In genomic region chr3:136959599-136959998, GRCh38 we compare ENCODE assay signal across 21 cellular contexts. TPM values are rescaled to one million over a fixed set of nuclear protein-coding genes. Genes with fewer than 3 reads are reported as not detected.
DNase-seq lines count a peak whose midpoint lies in the region; ATAC-seq, FAIRE-seq and TF ChIP-seq lines count a peak whose summit lies in the region.
"Had no signal": no experiment of that assay in that cellular context is flagged by ENCODE, and none has a peak within 500 bp of the region (broad histone marks: within the 10 kb centered on the region; RNA-seq: fewer than 3 reads in every experiment).

No MANE protein-coding gene starts in this region.

- no peak overlapping the region for H2AFZ ChIP-seq in osteoblast (ENCODE audit: low read length)

- H3K36me3 ChIP-seq in bronchial epithelial cell (ENCODE audit: control insufficient read depth, insufficient read depth, low read length): peaks cover 4% of the 10 kb centered on the region
- no peaks in the 10 kb centered on the region for H3K36me3 ChIP-seq in osteoblast (ENCODE audit: insufficient read depth, low read length)
- H3K36me3 ChIP-seq: Peyer's patch had no signal

- TF ChIP-seq POLR2A in A549 (IDR thresholded peaks at IDR 0.05; ENCODE audit: low read length): no peak

- CTCF ChIA-PET in A549 (lab: Yijun Ruan, JAX) (interaction anchor here (1.3 to 2.6 kb wide), 2 partner anchors 9 to 54 kb away, joined by 3 to 10 read pairs; no protein-coding TSS in a partner anchor), RWPE1 (lab: Yijun Ruan, JAX) (interaction anchor here (0.6 to 1.1 kb wide), 2 partner anchors 54 to 117 kb away, joined by 3 to 5 read pairs; no protein-coding TSS in a partner anchor)

- ATAC-seq in A549: no peak
- no peak for ATAC-seq in foreskin keratinocyte
- ATAC-seq: Right ventricle myocardium inferior had no signal

- TF ChIP-seq EP300 in A549 (IDR thresholded peaks at IDR 0.05): no peak

- H3K9me3 ChIP-seq in A549 (no peaks in the 10 kb centered on the region), osteoblast (ENCODE audit: low read depth, low read length) (no peaks in the 10 kb centered on the region)
- H3K9me3 ChIP-seq: BE2C, Peyer's patch had no signal

- DNase-seq in A549 (ENCODE audit: low read depth in 1 of 2, low spot score in 1 of 2) (no peak), RWPE1 (ENCODE audit: low spot score) (no peak), bronchial epithelial cell (ENCODE audit: low read depth) (no peak), foreskin keratinocyte (no peak), GF-D8 (lab: John Stamatoyannopoulos, UW) (no peak), NOMO-1 treated with DMSO at 0.1 percent for 48 hours (lab: John Stamatoyannopoulos, UW; ENCODE audit: unreplicated experiment) (no peak), middle frontal gyrus (ENCODE audit: extremely low spot score, low spot score) (no peak), osteoblast (ENCODE audit: insufficient read length, low spot score, missing footprints) (no peak)
- DNase-seq: BE2C, DMS79, H9, KG1, NCI-H1092 treated with DMSO at 0.1 percent for 48 hours, NCI-H1436 treated with DMSO at 0.1 percent for 48 hours, NCI-H2029, NCI-H226, NCI-H510A treated with DMSO at 0.1 percent for 48 hours, NCI-H774, Peyer's patch had no signal

- H4K20me1 ChIP-seq in osteoblast (ENCODE audit: insufficient read depth, low read length): no peaks in the 10 kb centered on the region

- H3K27me3 ChIP-seq in bronchial epithelial cell (ENCODE audit: control insufficient read depth, insufficient read depth, low read length) (no peaks in the 10 kb centered on the region), foreskin keratinocyte (no peaks in the 10 kb centered on the region), osteoblast (ENCODE audit: insufficient read depth, low read length) (no peaks in the 10 kb centered on the region)
- H3K27me3 ChIP-seq: BE2C, Peyer's patch had no signal

- H3K27ac ChIP-seq in A549 (peak overlapping the region; percentile 76 to 84; a peak in 4 of 6 replicates), RWPE1 (peak overlapping the region; percentile 97), foreskin keratinocyte (peak overlapping the region; percentile 76), osteoblast (ENCODE audit: low read depth, low read length) (no peak overlapping the region)
- H3K27ac ChIP-seq: Peyer's patch had no signal

- no peak for FAIRE-seq in A549 (lab: Jason Lieb, UNC)
- no peak for FAIRE-seq in bronchial epithelial cell (lab: Jason Lieb, UNC)
- FAIRE-seq: A204.1 had no signal

- H3K4me1 ChIP-seq in A549: peaks cover 75% of the 10 kb centered on the region
- peaks cover 20% of the 10 kb centered on the region for H3K4me1 ChIP-seq in foreskin keratinocyte
- peaks cover 26% of the 10 kb centered on the region for H3K4me1 ChIP-seq in osteoblast (ENCODE audit: insufficient read depth, low read length)
- H3K4me1 ChIP-seq: BE2C had no signal

- no peak overlapping the region for H3K4me3 ChIP-seq in A549
- H3K4me3 ChIP-seq in bronchial epithelial cell (ENCODE audit: low read depth, low read length): peak overlapping the region; percentile 59
- H3K4me3 ChIP-seq in osteoblast (ENCODE audit: insufficient read depth, low read length): no peak overlapping the region
- H3K4me3 ChIP-seq: Peyer's patch had no signal

- TF ChIP-seq RAD21 in A549 (conservative IDR thresholded peaks at IDR 0.05 in 1 of 2, IDR thresholded peaks at IDR 0.05 in 1 of 2): no peak

- POLR2A ChIA-PET in A549 (lab: Yijun Ruan, JAX): no interaction called here
- POLR2A ChIA-PET in RWPE1 (lab: Yijun Ruan, JAX; ENCODE audit: low non-redundant PET): no interaction called here

- WGBS in A549 (ENCODE audit: missing lambda C conversion rate): 92% methylated on average over 6 of the region's 6 CpGs

- H3K4me2 ChIP-seq in A549 (no peak overlapping the region; the same call in 2 of the 3 replicates), osteoblast (ENCODE audit: insufficient read depth, low read length) (no peak overlapping the region)

- TF ChIP-seq CTCF in A549 (IDR thresholded peaks at IDR 0.05): no peak
- no peak for TF ChIP-seq CTCF in RWPE1 (conservative IDR thresholded peaks at IDR 0.05; ENCODE audit: low read depth)
- no peak for TF ChIP-seq CTCF in bronchial epithelial cell (IDR thresholded peaks at IDR 0.05; ENCODE audit: insufficient read depth, low read length, severe bottlenecking)
- TF ChIP-seq CTCF in foreskin keratinocyte (conservative IDR thresholded peaks at IDR 0.05): no peak
- TF ChIP-seq CTCF in osteoblast (IDR thresholded peaks at IDR 0.05; ENCODE audit: extremely low read depth, low read depth, low read length): no peak

- no peaks in the 10 kb centered on the region for H3K79me2 ChIP-seq in osteoblast (ENCODE audit: insufficient read depth, low read length)

TF ChIP-seq in A549, 52 proteins besides CTCF, POLR2A, EP300 and RAD21:
- TF ChIP-seq ZSCAN20 (CRISPR knock-in tag; IDR thresholded peaks at IDR 0.05): no peak
- no peak for TF ChIP-seq REST (IDR thresholded peaks at IDR 0.05)
- TF ChIP-seq TP53 (CRISPR knock-in tag; IDR thresholded peaks at IDR 0.05): no peak
- no peak for TF ChIP-seq HDAC2 (IDR thresholded peaks at IDR 0.05)
- no peak for TF ChIP-seq ESRRA (IDR thresholded peaks at IDR 0.05; ENCODE audit: borderline replicate concordance, low read length)
- no peak for TF ChIP-seq E2F6 (IDR thresholded peaks at IDR 0.05; ENCODE audit: borderline replicate concordance, low read depth)

RNA-seq across cellular contexts. Expression of gene IL20RB, which starts 1.8 kb away (rescaled TPM):
- polyA plus RNA-seq in A549 (2011; rRNA removed) (6.9 and 7.3 TPM in 2 replicates), A549 (2017; fragmentation: RNase III; extraction: RNeasy Plus Mini Kit Qiagen cat#74134 plus additional on column Dnase treatment) (1.0 to 1.6 TPM (median 1.1 TPM) in 3 replicates), foreskin keratinocyte (92.1 and 110 TPM in 2 replicates)
- 0.58 and 0.63 TPM in 2 replicates for polyA plus RNA-seq in A549 (2012; cell fraction: cytosol; rRNA removed)
- polyA plus RNA-seq in A549 (2012; cell fraction: nucleus; rRNA removed): 1.3 and 2.1 TPM in 2 replicates
- polyA minus RNA-seq in A549 (2011; rRNA and poly(A)+ RNA removed): 5.3 and 7.5 TPM in 2 replicates
- total RNA-seq in bronchial epithelial cell (150 and 291 TPM in 2 replicates), foreskin keratinocyte (104 and 118 TPM in 2 replicates), osteoblast (1.2 and 1.8 TPM in 2 replicates)

Comparison
In these comparisons a context has a peak if more than half of its experiments do, and no peak if none do; other contexts are left out.
1. RNA of gene IL20RB, which starts 1.8 kb away (total RNA-seq): 150 to 291 TPM in bronchial epithelial cell and 104 to 118 TPM in foreskin keratinocyte; 1.2 to 1.8 TPM in osteoblast; every median in the first group is over 10 times any median in the second.